ENCODE assay signal across 18 cellular contexts in the genomic region with DNA sequence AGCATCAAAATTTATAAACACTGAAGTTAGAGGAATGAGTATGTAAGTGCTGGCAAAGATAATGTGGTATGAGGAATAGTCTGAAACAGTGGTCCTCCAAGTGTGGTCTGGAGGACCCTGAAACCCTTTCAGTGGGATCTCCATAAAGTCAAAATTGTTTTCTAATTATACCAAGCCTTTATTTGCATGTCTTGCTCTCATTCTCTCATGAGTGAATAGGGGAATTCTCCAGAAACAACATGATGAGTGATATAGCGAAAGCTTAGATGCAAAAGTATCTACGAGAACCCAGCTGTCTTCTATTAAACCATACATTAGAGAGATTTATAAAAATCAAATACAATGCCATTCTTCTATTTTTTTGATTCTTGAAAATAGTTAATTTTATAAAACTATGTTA.
DNase-seq lines count a peak whose midpoint lies in the region; ATAC-seq and TF ChIP-seq lines count a peak whose summit lies in the region.
"Had no signal": no experiment of that assay in that cellular context is flagged by ENCODE, and none has a peak within 500 bp of the region (broad histone marks: within the 10 kb centered on the region; RNA-seq: fewer than 3 reads in every experiment).

No MANE protein-coding gene starts in this region.

- H3K79me2 ChIP-seq in mammary epithelial cell (ENCODE audit: insufficient read depth, low read length) = no peaks in the 10 kb centered on the region

- no peak overlapping the region for H3K4me2 ChIP-seq in mammary epithelial cell (ENCODE audit: insufficient read depth, low read depth, low read length)

- no peaks in the 10 kb centered on the region for H3K4me1 ChIP-seq in mammary epithelial cell (ENCODE audit: insufficient read depth, low read length)

- DNase-seq in GM06990 (ENCODE audit: extremely low read depth, insufficient read length) (peak; percentile 35), dedifferentiated amniotic fluid mesenchymal stem cell (ENCODE audit: extremely low spot score) (no peak), NCI-H1092 (lab: John Stamatoyannopoulos, UW) (no peak), mammary epithelial cell (no peak)
- no peak for DNase-seq in CD4-positive, alpha-beta T cell
- DNase-seq: activated CD4-positive, alpha-beta T cell treated with anti-CD3 and anti-CD28 coated beads, Interleukin-2, amount 50 U/mL, for 1 hour; NCI-H446 treated with DMSO at 0.1 percent for 48 hours; nephron progenitor cell had no signal

- POLR2A ChIA-PET in CD4-positive, alpha-beta T cell (lab: Charles Lee) = no interaction called here

- H3K9me3 ChIP-seq in mammary epithelial cell (replicated peaks; ENCODE audit: insufficient read depth, low read length) = no peaks in the 10 kb centered on the region
- H3K9me3 ChIP-seq in CD4-positive, alpha-beta T cell (ENCODE audit: control insufficient read depth, low read length) = no peaks in the 10 kb centered on the region
- H3K9me3 ChIP-seq: thoracic aorta had no signal

- H3K27me3 ChIP-seq in GM06990 (replicated peaks; ENCODE audit: control insufficient read depth, insufficient read depth, low read length) (no peaks in the 10 kb centered on the region), mammary epithelial cell (ENCODE audit: insufficient read depth, low read length) (no peaks in the 10 kb centered on the region)
- peaks cover 3% of the 10 kb centered on the region for H3K27me3 ChIP-seq in CD4-positive, alpha-beta T cell (ENCODE audit: control insufficient read depth, insufficient read depth, low read length)

- H3K27me3 Mint-ChIP-seq in CD4-positive, alpha-beta T cell = peaks cover 62% of the 10 kb centered on the region

- H3K27ac Mint-ChIP-seq in CD4-positive, alpha-beta T cell = no peak overlapping the region
- H3K27ac Mint-ChIP-seq: activated T-helper 2 cell treated with anti-CD3 and anti-CD28 coated beads, Interferon-gamma antibody, Interleukin-2, Interleukin-4, amounts not matched to agents 10 μg/mL and 5 μg/mL and 100 μg/mL, durations not matched to agents 14 hours and 24 hours and 36 hours; brain; nephron progenitor cell; T-helper 2 cell treated with Interferon-gamma antibody and Interleukin-4, amounts not matched to agents 5 μg/mL and 100 μg/mL, for 36 hours had no signal

- CTCF ChIA-PET in mammary epithelial cell (lab: Charles Lee; ENCODE audit: low non-redundant PET) = no interaction called here
- CTCF ChIA-PET in CD4-positive, alpha-beta T cell (lab: Charles Lee) = interaction anchor here (1.6 kb wide), 1 partner anchor 179 kb away, joined by 3 read pairs; no protein-coding TSS in a partner anchor

- H3K27ac ChIP-seq in mammary epithelial cell (ENCODE audit: insufficient read depth, low read depth, low read length) = no peak overlapping the region
- no peak overlapping the region for H3K27ac ChIP-seq in CD4-positive, alpha-beta T cell (ENCODE audit: low read depth, low read length)
- H3K27ac ChIP-seq: 22Rv1, RWPE1, thoracic aorta had no signal

- no peak overlapping the region for H3K4me3 Mint-ChIP-seq in CD4-positive, alpha-beta T cell
- H3K4me3 Mint-ChIP-seq: brain; nephron progenitor cell; T-helper 2 cell treated with Interferon-gamma antibody and Interleukin-4, amounts not matched to agents 5 μg/mL and 100 μg/mL, for 36 hours had no signal

- no peaks in the 10 kb centered on the region for H3K36me3 ChIP-seq in GM06990 (ENCODE audit: control insufficient read depth, insufficient read depth, low read length)
- H3K36me3 ChIP-seq in mammary epithelial cell (ENCODE audit: insufficient read depth, low read length) = no peaks in the 10 kb centered on the region
- H3K36me3 ChIP-seq: thoracic aorta had no signal

- in situ Hi-C loops in mammary epithelial cell (cut with MboI; ENCODE audit: low sequenced_read_pairs in 2 of 2) = loop anchor here (10.0 to 25.0 kb wide), 2 partner anchors 178 to 181 kb away; a partner anchor contains a TSS

- dilution Hi-C loops in mammary epithelial cell (cut with HindIII; ENCODE audit: low sequenced_read_pairs) = no loop called here

- no peak overlapping the region for H3K4me3 ChIP-seq in GM06990 (replicated peaks; ENCODE audit: low read depth, low read length)
- H3K4me3 ChIP-seq in mammary epithelial cell (replicated peaks in 1 of 3; ENCODE audit: insufficient read depth in 1 of 3, low read depth in 2 of 3, low read length in 3 of 3) = no peak overlapping the region
- H3K4me3 ChIP-seq: thoracic aorta had no signal

- no peak overlapping the region for H2AFZ ChIP-seq in mammary epithelial cell (ENCODE audit: low read depth, low read length)

- ATAC-seq in GM19043 (IDR thresholded peaks at IDR 0.05; ENCODE audit: low read depth, unreplicated experiment) (peak; percentile 41), GM21825 (IDR thresholded peaks at IDR 0.05; ENCODE audit: unreplicated experiment) (peak; percentile 57), HG03135 (IDR thresholded peaks at IDR 0.05; ENCODE audit: unreplicated experiment) (peak; percentile 61)
- ATAC-seq in CD4-positive, alpha-beta T cell (ENCODE audit: poor library complexity) = no peak
- ATAC-seq: sciatic nerve had no signal

- WGBS in mammary epithelial cell (ENCODE audit: low coverage, missing lambda C conversion rate) = 69% methylated on average over 2 of the region's 2 CpGs

- no peaks in the 10 kb centered on the region for H3K36me3 Mint-ChIP-seq in CD4-positive, alpha-beta T cell (ENCODE audit: low read depth)
- H3K36me3 Mint-ChIP-seq: brain had no signal

- TF ChIP-seq CTCF in GM06990 (IDR thresholded peaks at IDR 0.05; ENCODE audit: insufficient read depth, low read length, poor library complexity, severe bottlenecking) (no peak), mammary epithelial cell (conservative IDR thresholded peaks at IDR 0.05 in 1 of 2, IDR thresholded peaks at IDR 0.05 in 1 of 2; ENCODE audit: extremely low read depth in 1 of 2, insufficient read depth in 1 of 2, low read depth in 1 of 2, low read length in 2 of 2) (no peak)
- no peak for TF ChIP-seq CTCF in CD4-positive, alpha-beta T cell (IDR thresholded peaks at IDR 0.05)

- H3K9ac ChIP-seq in mammary epithelial cell (ENCODE audit: insufficient read depth, low read length) = no peak overlapping the region

- peaks cover 5% of the 10 kb centered on the region for H3K4me1 Mint-ChIP-seq in CD4-positive, alpha-beta T cell (ENCODE audit: low read depth)
- H3K4me1 Mint-ChIP-seq: brain had no signal

- no peaks in the 10 kb centered on the region for H3K9me3 Mint-ChIP-seq in CD4-positive, alpha-beta T cell
- H3K9me3 Mint-ChIP-seq: activated T-helper 2 cell treated with anti-CD3 and anti-CD28 coated beads, Interferon-gamma antibody, Interleukin-2, Interleukin-4, amounts not matched to agents 10 μg/mL and 5 μg/mL and 100 μg/mL, durations not matched to agents 14 hours and 24 hours and 36 hours; brain; nephron progenitor cell; T-helper 2 cell treated with Interferon-gamma antibody and Interleukin-4, amounts not matched to agents 5 μg/mL and 100 μg/mL, for 36 hours had no signal

- intact Hi-C loops in mammary epithelial cell (cut with micrococcal nuclease) = no loop called here
- intact Hi-C loops in CD4-positive, alpha-beta T cell (cut with DNase I, micrococcal nuclease) = loop anchor here in 1 of 2 experiments (5.0 to 10.0 kb wide), 2 partner anchors 448 to 1126 kb away; a partner anchor contains a TSS

- H4K20me1 ChIP-seq in mammary epithelial cell (ENCODE audit: insufficient read depth, low read length) = no peaks in the 10 kb centered on the region

- BruUV-seq in mammary epithelial cell (replicated peaks; lab: Mats Ljungman, UMichigan) = no TSS peak
